9 cellular contexts compared by ENCODE assay signal in the genomic region with DNA sequence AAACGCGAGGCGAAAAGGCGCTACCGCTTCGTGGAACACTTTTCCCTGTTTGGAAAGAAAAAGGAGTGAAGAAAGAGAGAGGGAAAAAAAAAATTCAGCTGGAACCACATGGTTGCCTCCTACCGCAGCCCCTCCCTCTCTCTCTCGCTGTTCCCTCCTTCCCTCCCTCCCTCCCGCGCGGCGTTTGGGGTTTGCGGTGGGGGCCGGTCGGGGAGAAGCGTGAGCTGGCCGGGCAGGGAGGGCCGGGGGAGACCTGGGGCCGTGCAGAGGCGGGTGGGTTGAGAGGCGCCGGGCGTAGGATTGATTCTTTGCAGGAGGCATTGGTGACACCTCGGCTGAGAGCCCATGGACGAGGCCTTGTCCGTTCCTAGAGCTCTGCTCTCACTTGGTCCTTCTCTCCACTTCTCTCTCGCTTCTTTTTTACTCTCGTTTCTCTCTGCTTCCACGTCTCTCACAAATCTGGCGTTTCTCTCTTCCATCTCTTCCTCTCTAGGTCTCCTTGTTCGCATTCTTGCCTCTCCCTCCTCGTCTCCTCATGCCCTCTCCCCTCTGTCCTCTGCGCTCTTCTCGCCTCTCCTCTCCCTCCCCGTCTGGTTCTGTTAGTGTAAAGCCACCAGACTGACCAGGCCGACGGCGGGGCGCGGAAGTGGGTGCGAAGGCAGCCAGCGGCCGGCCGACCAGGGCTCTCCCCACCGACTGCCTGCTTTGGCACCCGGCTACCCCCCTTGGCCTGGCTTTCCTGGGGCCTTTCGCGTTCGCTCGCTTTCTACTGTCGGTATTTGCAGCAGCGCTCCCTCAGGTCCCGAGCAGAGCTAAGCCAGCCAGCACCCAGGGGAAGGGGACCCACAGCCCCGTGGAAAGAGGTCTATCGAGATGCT. TPM values are rescaled to one million over a fixed set of nuclear protein-coding genes. Genes with fewer than 3 reads are reported as not detected.
DNase-seq lines count a peak whose midpoint lies in the region; ATAC-seq and TF ChIP-seq lines count a peak whose summit lies in the region.
"Had no signal": no experiment of that assay in that cellular context is flagged by ENCODE, and none has a peak within 500 bp of the region (broad histone marks: within the 10 kb centered on the region; RNA-seq: fewer than 3 reads in every experiment).

Gene CLMP (minus strand): TSS at position 67 of the 878 bp plus-strand sequence. CDS start 308 bp downstream, outside the sequence.

- H3K9me3 ChIP-seq in MG63 (no peaks in the 10 kb centered on the region), spleen (no peaks in the 10 kb centered on the region)

- peak within 1 kb of the TSS; percentile 70 to 93 for H3K4me3 Mint-ChIP-seq in CD14-positive monocyte

- TF ChIP-seq POLR2A in spleen (IDR thresholded peaks at IDR 0.05) = no peak

- ATAC-seq in GM21360 (IDR thresholded peaks at IDR 0.05; ENCODE audit: unreplicated experiment) (no peak), GM18520 (IDR thresholded peaks at IDR 0.05; ENCODE audit: unreplicated experiment) (no peak)

- H3K4me1 ChIP-seq in spleen = peaks cover 8 to 36% (median 19%) of the 10 kb centered on the region in 6 donors

- H3K27ac ChIP-seq in brain microvascular endothelial cell (peak within 1 kb of the TSS; percentile 1), spleen (peak within 1 kb of the TSS in 7 of 8 donors; percentile 24 to 80 (median 67))

- in situ Hi-C loops in brain microvascular endothelial cell (cut with HindIII; ENCODE audit: low pct_ligation_motif_present, low sequenced_read_pairs) = no loop called here

- H3K36me3 Mint-ChIP-seq in CD14-positive monocyte = no peaks in the 10 kb centered on the region

- DNase-seq in CD14-positive monocyte (ENCODE audit: low spot score) (no peak), MG63 (peak; percentile 90), brain microvascular endothelial cell (no peak), islet precursor cell (peak; percentile 79), spleen (no peak), NCI-H446 treated with DMSO at 0.1 percent for 48 hours (lab: John Stamatoyannopoulos, UW) (no peak)

- peaks cover 41% of the 10 kb centered on the region for H3K36me3 ChIP-seq in MG63
- no peaks in the 10 kb centered on the region for H3K36me3 ChIP-seq in brain microvascular endothelial cell (replicated peaks)
- H3K36me3 ChIP-seq in spleen = no peaks in the 10 kb centered on the region

- intact Hi-C loops in CD14-positive monocyte (cut with micrococcal nuclease) = no loop called here
- intact Hi-C loops in spleen (cut with DNase I; ENCODE audit: low total_unique reads) = no loop called here

- 8 to 13% (median 9%) methylated on average over 53 to 55 of the region's 55 CpGs for WGBS in spleen, 5 donors

- H3K4me3 ChIP-seq in MG63 (peak within 1 kb of the TSS; percentile 90), brain microvascular endothelial cell (ENCODE audit: low read depth, low read length) (peak within 1 kb of the TSS; percentile 76), spleen (peak within 1 kb of the TSS; percentile 16 to 67 (median 33))

- peaks cover 69 to 87% (median 76%) of the 10 kb centered on the region in 3 donors for H3K27me3 Mint-ChIP-seq in CD14-positive monocyte (ENCODE audit: low read depth in 3 of 3)

- H3K27me3 ChIP-seq in MG63 (no peaks in the 10 kb centered on the region), brain microvascular endothelial cell (replicated peaks) (no peaks in the 10 kb centered on the region), spleen (replicated peaks in 1 of 7) (peaks cover 0 to 63% (median 27%) of the 10 kb centered on the region in 7 donors)

- H3K9me3 Mint-ChIP-seq in CD14-positive monocyte = peaks cover 0 to 13% (median 2%) of the 10 kb centered on the region in 7 donors

- H3K27ac Mint-ChIP-seq in CD14-positive monocyte = no peak within 1 kb of the TSS

- H3K4me1 Mint-ChIP-seq in CD14-positive monocyte = peaks cover 14% of the 10 kb centered on the region

- no peak for TF ChIP-seq CTCF in CD14-positive monocyte (IDR thresholded peaks at IDR 0.05)
- TF ChIP-seq CTCF in brain microvascular endothelial cell (IDR thresholded peaks at IDR 0.05; ENCODE audit: low read depth, low read length, missing control alignments) = no peak
- no peak for TF ChIP-seq CTCF in spleen (IDR thresholded peaks at IDR 0.05 in 8 of 11, conservative IDR thresholded peaks at IDR 0.05 in 3 of 11)

RNA-seq across cellular contexts. Expression of gene CLMP, which starts in this region (rescaled TPM):
- polyA plus RNA-seq in CD14-positive monocyte = under 1 TPM in 1 of 2 donors, not detected in 1; 0.33 TPM
- total RNA-seq in MG63 (2014; rRNA removed; shearing (Covaris generic); ENCODE audit: low replicate concordance) = 78.3 and 109 TPM in 2 replicates
- 10 to 100 TPM in 6 of 7 donors, 1 to 10 TPM in 1; 8.5 to 36.5 (median 21.1) TPM for total RNA-seq in spleen
- polyA plus RNA-seq in spleen = 1 to 10 TPM; 3.1 to 4.1 (median 3.6) TPM
- total RNA-seq: lung microvascular endothelial cell had no signal

Comparison
In these comparisons a context has a peak if more than half of its experiments do, and no peak if none do; other contexts are left out.
1. DNase-seq: peak in MG63 (single experiment) and islet precursor cell (single experiment); none in CD14-positive monocyte (single experiment), brain microvascular endothelial cell (single experiment), spleen (single experiment) and NCI-H446 treated with DMSO at 0.1 percent for 48 hours (single experiment).
2. H3K4me3 ChIP-seq: peak in every context shown above with its lines; median percentile 90 in MG63; 76 in brain microvascular endothelial cell; 33 in spleen.